20 cellular contexts compared by ENCODE assay signal in genomic region chr5:72379936-72380335, GRCh38. TPM values are rescaled to one million over a fixed set of nuclear protein-coding genes. Genes with fewer than 3 reads are reported as not detected.
A peak's percentile ranks its signal among the peaks of the same experiment; 100 is the strongest.
DNase-seq lines count a peak whose midpoint lies in the region; ATAC-seq, FAIRE-seq and TF ChIP-seq lines count a peak whose summit lies in the region.
"Had no signal": no experiment of that assay in that cellular context is flagged by ENCODE, and none has a peak within 500 bp of the region (broad histone marks: within the 10 kb centered on the region; RNA-seq: fewer than 3 reads in every experiment).

No MANE protein-coding gene starts in this region.

- H3K4me3 ChIP-seq in left ventricle myocardium inferior (no peak overlapping the region), right atrium auricular region (no peak overlapping the region), bronchial epithelial cell (ENCODE audit: low read depth, low read length) (no peak overlapping the region), keratinocyte (ENCODE audit: control insufficient read depth in 2 of 3, extremely low read depth in 1 of 3, insufficient read depth in 2 of 3, low read depth in 1 of 3, low read length in 3 of 3) (no peak overlapping the region), tibial artery (no peak overlapping the region), body of pancreas (no peak overlapping the region)
- H3K4me3 ChIP-seq: MG63, SK-N-MC, upper lobe of left lung had no signal

- intact Hi-C loops in left ventricle myocardium inferior (cut with micrococcal nuclease) (no loop called here), tibial artery (cut with DNase I; ENCODE audit: low total_unique reads) (loop anchor here (10.0 kb wide), 1 partner anchor 225 kb away; no protein-coding TSS in a partner anchor), body of pancreas (cut with DNase I) (loop anchor here (10.0 kb wide), 1 partner anchor 145 kb away; no protein-coding TSS in a partner anchor)

- no peaks in the 10 kb centered on the region for H4K20me1 ChIP-seq in keratinocyte (ENCODE audit: control insufficient read depth, extremely low read depth, insufficient read depth, low read length)

- H3K4me1 ChIP-seq in left ventricle myocardium inferior (peaks cover 36% of the 10 kb centered on the region), right atrium auricular region (peaks cover 0 to 26% of the 10 kb centered on the region in 2 donors), keratinocyte (ENCODE audit: control insufficient read depth, extremely low read depth, insufficient read depth, low read length) (peaks cover 43% of the 10 kb centered on the region), tibial artery (peaks cover 0 to 59% (median 37%) of the 10 kb centered on the region in 4 donors), body of pancreas (no peaks in the 10 kb centered on the region)

- H2AFZ ChIP-seq in keratinocyte (ENCODE audit: control insufficient read depth, low read length) = peak overlapping the region; percentile 30

- FAIRE-seq in bronchial epithelial cell (lab: Jason Lieb, UNC) (no peak), keratinocyte (lab: Jason Lieb, UNC) (peak; percentile 80)
- FAIRE-seq: endometrium had no signal

- TF ChIP-seq POLR2A in body of pancreas (IDR thresholded peaks at IDR 0.05) = no peak

- peak overlapping the region; percentile 22 for H3K9ac ChIP-seq in keratinocyte (ENCODE audit: control insufficient read depth, extremely low read depth, insufficient read depth, low read length)

- H3K4me2 ChIP-seq in keratinocyte (ENCODE audit: control insufficient read depth, extremely low read depth, insufficient read depth, low read depth, low read length) = peak overlapping the region; percentile 6

- DNase-seq in left ventricle myocardium inferior = no peak
- DNase-seq in right atrium auricular region (ENCODE audit: low spot score) = no peak
- DNase-seq in bronchial epithelial cell (ENCODE audit: low read depth) = peak; percentile 85
- DNase-seq in keratinocyte (ENCODE audit: low read depth, low spot score) = no peak
- no peak for DNase-seq in tibial artery
- DNase-seq in body of pancreas = no peak
- no peak for DNase-seq in C1 segment of cervical spinal cord (lab: John Stamatoyannopoulos, UW)
- DNase-seq in globus pallidus (ENCODE audit: low spot score) = no peak
- DNase-seq: activated CD4-positive, alpha-beta T cell treated with anti-CD3 and anti-CD28 coated beads for 36 hours; activated effector memory CD4-positive, alpha-beta T cell treated with Interleukin-2 at 50 U/mL for 16 hours; DMS53; MG63; naive thymus-derived CD4-positive, alpha-beta T cell; NCI-H1694; NCI-H510A had no signal

- dilution Hi-C loops in keratinocyte (cut with MboI; ENCODE audit: extremely low pct_ligation_motif_present, low sequenced_read_pairs) = no loop called here

- WGBS in body of pancreas, 2 donors = 83 to 89% methylated on average over 10 of the region's 10 CpGs

- H3K27ac ChIP-seq in left ventricle myocardium inferior (replicated peaks) = peak overlapping the region; percentile 52
- no peak overlapping the region for H3K27ac ChIP-seq in right atrium auricular region
- H3K27ac ChIP-seq in keratinocyte (ENCODE audit: control insufficient read depth, insufficient read depth, low read length) = peak overlapping the region; percentile 56
- H3K27ac ChIP-seq in tibial artery = peak overlapping the region; percentile 46 to 57
- no peak overlapping the region for H3K27ac ChIP-seq in body of pancreas
- H3K27ac ChIP-seq: 22Rv1, C4-2B, SK-N-MC, upper lobe of left lung had no signal

- H3K27me3 ChIP-seq in left ventricle myocardium inferior (ENCODE audit: low read depth) (no peaks in the 10 kb centered on the region), right atrium auricular region (no peaks in the 10 kb centered on the region), bronchial epithelial cell (ENCODE audit: control insufficient read depth, insufficient read depth, low read length) (no peaks in the 10 kb centered on the region), keratinocyte (ENCODE audit: control insufficient read depth, extremely low read depth, insufficient read depth, low read length) (no peaks in the 10 kb centered on the region), tibial artery (no peaks in the 10 kb centered on the region), body of pancreas (no peaks in the 10 kb centered on the region)
- H3K27me3 ChIP-seq: MG63, upper lobe of left lung had no signal

- H3K9me3 ChIP-seq in left ventricle myocardium inferior (replicated peaks) (no peaks in the 10 kb centered on the region), right atrium auricular region (no peaks in the 10 kb centered on the region), keratinocyte (ENCODE audit: control insufficient read depth, low read depth, low read length) (no peaks in the 10 kb centered on the region), tibial artery (no peaks in the 10 kb centered on the region), body of pancreas (no peaks in the 10 kb centered on the region)
- H3K9me3 ChIP-seq: MG63, upper lobe of left lung had no signal

- peaks cover 2% of the 10 kb centered on the region for H3K9me1 ChIP-seq in keratinocyte (ENCODE audit: control insufficient read depth, extremely low read depth, insufficient read depth, low read length)

- no peak for ATAC-seq in body of pancreas
- ATAC-seq: activated CD4-positive, alpha-beta T cell treated with anti-CD3 and anti-CD28 coated beads for 36 hours had no signal

- H3K79me2 ChIP-seq in keratinocyte (ENCODE audit: control insufficient read depth, insufficient read depth, low read length) = no peaks in the 10 kb centered on the region

- no peak for TF ChIP-seq CTCF in left ventricle myocardium inferior (IDR thresholded peaks at IDR 0.05; ENCODE audit: borderline replicate concordance)
- no peak for TF ChIP-seq CTCF in right atrium auricular region (IDR thresholded peaks at IDR 0.05)
- no peak for TF ChIP-seq CTCF in bronchial epithelial cell (IDR thresholded peaks at IDR 0.05; ENCODE audit: insufficient read depth, low read length, severe bottlenecking)
- TF ChIP-seq CTCF in keratinocyte (optimal IDR thresholded peaks at IDR 0.05 in 1 of 3, IDR thresholded peaks at IDR 0.05 in 1 of 3, conservative IDR thresholded peaks at IDR 0.05 in 1 of 3; ENCODE audit: extremely low read depth in 1 of 3, insufficient read depth in 2 of 3, low read length in 3 of 3) = no peak
- TF ChIP-seq CTCF in tibial artery (IDR thresholded peaks at IDR 0.05) = no peak
- TF ChIP-seq CTCF in body of pancreas (IDR thresholded peaks at IDR 0.05) = no peak

- no peaks in the 10 kb centered on the region for H3K36me3 ChIP-seq in left ventricle myocardium inferior
- no peaks in the 10 kb centered on the region for H3K36me3 ChIP-seq in right atrium auricular region
- H3K36me3 ChIP-seq in bronchial epithelial cell (ENCODE audit: control insufficient read depth, insufficient read depth, low read length) = no peaks in the 10 kb centered on the region
- H3K36me3 ChIP-seq in keratinocyte (ENCODE audit: control insufficient read depth in 2 of 2, extremely low read depth in 1 of 2, insufficient read depth in 2 of 2, low read length in 2 of 2) = no peaks in the 10 kb centered on the region
- H3K36me3 ChIP-seq in tibial artery = no peaks in the 10 kb centered on the region
- H3K36me3 ChIP-seq in body of pancreas (replicated peaks in 1 of 2; ENCODE audit: insufficient read depth in 1 of 2, low read depth in 2 of 2) = no peaks in the 10 kb centered on the region
- H3K36me3 ChIP-seq: MG63, upper lobe of left lung had no signal

RNA-seq across cellular contexts. Expression of gene PTCD2, which starts 59.8 kb away (rescaled TPM):
- total RNA-seq in left ventricle myocardium inferior (18.2 TPM), right atrium auricular region (1 to 10 TPM; 5.1 to 9.2 TPM), bronchial epithelial cell (3.4 and 3.6 TPM in 2 replicates), body of pancreas (1 to 10 TPM; 2.6 to 3.9 TPM)
- 9.9 to 13.1 TPM (median 11.5 TPM) in 3 replicates for polyA plus RNA-seq in keratinocyte
- 6.4 TPM for polyA plus RNA-seq in keratinocyte (2011; ENCODE audit: low read depth)
- 6.9 and 12.8 TPM in 2 replicates for polyA plus RNA-seq in keratinocyte (2011; cell fraction: cytosol; rRNA removed)
- 17.7 and 18.9 TPM in 2 replicates for polyA plus RNA-seq in keratinocyte (2011; cell fraction: nucleus; rRNA removed)
- polyA plus RNA-seq in keratinocyte (2012; ENCODE audit: low replicate concordance) = 6.1 and 6.9 TPM in 2 replicates
- 7.0 to 13.2 TPM (median 9.0 TPM) in 3 replicates for polyA minus RNA-seq in keratinocyte
- polyA minus RNA-seq in keratinocyte (2011; cell fraction: cytosol; rRNA and poly(A)+ RNA removed) = 5.4 TPM
- polyA minus RNA-seq in keratinocyte (2011; cell fraction: nucleus; rRNA and poly(A)+ RNA removed) = 4.9 and 9.6 TPM in 2 replicates

RNA-seq across cellular contexts. Expression of gene MRPS27, which starts 59.9 kb away (rescaled TPM):
- total RNA-seq in left ventricle myocardium inferior (72.0 TPM), right atrium auricular region (10 to 100 TPM; 40.1 to 59.0 TPM), bronchial epithelial cell (32.8 and 53.4 TPM in 2 replicates), body of pancreas (10 to 100 TPM; 25.4 to 52.7 TPM)
- polyA plus RNA-seq in keratinocyte = 58.9 to 98.7 TPM (median 79.2 TPM) in 3 replicates
- polyA plus RNA-seq in keratinocyte (2011; ENCODE audit: low read depth) = 17.9 TPM
- 47.8 and 68.7 TPM in 2 replicates for polyA plus RNA-seq in keratinocyte (2011; cell fraction: cytosol; rRNA removed)
- 55.8 and 58.3 TPM in 2 replicates for polyA plus RNA-seq in keratinocyte (2011; cell fraction: nucleus; rRNA removed)
- polyA plus RNA-seq in keratinocyte (2012; ENCODE audit: low replicate concordance) = 26.4 and 46.7 TPM in 2 replicates
- polyA minus RNA-seq in keratinocyte = 68.0 to 132 TPM (median 89.5 TPM) in 3 replicates
- polyA minus RNA-seq in keratinocyte (2011; cell fraction: cytosol; rRNA and poly(A)+ RNA removed) = 65.4 TPM
- polyA minus RNA-seq in keratinocyte (2011; cell fraction: nucleus; rRNA and poly(A)+ RNA removed) = 36.3 and 66.4 TPM in 2 replicates

Comparison
In these comparisons a context has a peak if more than half of its experiments do, and no peak if none do; other contexts are left out.
1. H3K27ac ChIP-seq: peak in left ventricle myocardium inferior (single experiment), keratinocyte (single experiment) and tibial artery (2 of 2); none in right atrium auricular region (0 of 2) and body of pancreas (0 of 4).